24 cellular contexts compared by ENCODE assay signal in genomic region chr13:96181886-96182285, GRCh38.
A peak's percentile ranks its signal among the peaks of the same experiment; 100 is the strongest.
DNase-seq lines count a peak whose midpoint lies in the region; ATAC-seq and TF ChIP-seq lines count a peak whose summit lies in the region.
"Had no signal": no experiment of that assay in that cellular context is flagged by ENCODE, and none has a peak within 500 bp of the region (broad histone marks: within the 10 kb centered on the region; RNA-seq: fewer than 3 reads in every experiment).

No MANE protein-coding gene starts in this region.

- H3K27me3 Mint-ChIP-seq in nephron (ENCODE audit: low read depth): no peaks in the 10 kb centered on the region
- H3K27me3 Mint-ChIP-seq: CD4-positive, CD25-positive, alpha-beta regulatory T cell had no signal

- no peaks in the 10 kb centered on the region for H3K9me3 Mint-ChIP-seq in nephron

- H3K9ac ChIP-seq in adipocyte (ENCODE audit: low read length): no peak overlapping the region

- peaks cover 5% of the 10 kb centered on the region for H3K4me1 Mint-ChIP-seq in nephron
- H3K4me1 Mint-ChIP-seq: CD4-positive, CD25-positive, alpha-beta regulatory T cell had no signal

- TF ChIP-seq CTCF in fibroblast of mammary gland (conservative IDR thresholded peaks at IDR 0.05; ENCODE audit: control insufficient read depth, insufficient read depth, low read depth, low read length) (no peak), nephron (IDR thresholded peaks at IDR 0.05; ENCODE audit: unreplicated experiment in 3 of 3) (no peak), tibial artery (IDR thresholded peaks at IDR 0.05) (no peak), testis (IDR thresholded peaks at IDR 0.05) (no peak)

- H3K36me3 ChIP-seq in adipocyte (ENCODE audit: control insufficient read depth, insufficient read depth, low read length, severe bottlenecking): no peaks in the 10 kb centered on the region
- no peaks in the 10 kb centered on the region for H3K36me3 ChIP-seq in tibial artery
- H3K36me3 ChIP-seq in testis (ENCODE audit: low read depth, missing control alignments): no peaks in the 10 kb centered on the region
- H3K36me3 ChIP-seq: BE2C, SJCRH30 had no signal

- DNase-seq in adipocyte (ENCODE audit: low read depth) (peak; percentile 28), fibroblast of mammary gland (ENCODE audit: low read depth) (peak; percentile 5), tibial artery (no peak), testis (no peak)
- DNase-seq: BE2C; CD4-positive, CD25-positive, alpha-beta regulatory T cell; EL; GF-D8; H7; HFFc6; KBM-7; MM.1S; NCI-H1092; NCI-H1436; NCI-H1930; NCI-H2227 treated with DMSO at 0.1 percent for 48 hours; NCI-H510A treated with DMSO at 0.1 percent for 48 hours; NCI-H748 treated with DMSO at 0.1 percent for 48 hours; SJCRH30 had no signal

- H3K27me3 ChIP-seq in adipocyte (replicated peaks; ENCODE audit: control insufficient read depth, insufficient read depth, low read length) (no peaks in the 10 kb centered on the region), tibial artery (no peaks in the 10 kb centered on the region), testis (no peaks in the 10 kb centered on the region)
- H3K27me3 ChIP-seq: BE2C, SJCRH30 had no signal

- peaks cover 6% of the 10 kb centered on the region for H3K4me1 ChIP-seq in adipocyte (ENCODE audit: control insufficient read depth, insufficient read depth, low read length)
- peaks cover 0 to 21% (median 2%) of the 10 kb centered on the region in 4 donors for H3K4me1 ChIP-seq in tibial artery
- H3K4me1 ChIP-seq in testis: no peaks in the 10 kb centered on the region
- H3K4me1 ChIP-seq: A549, SJCRH30 had no signal

- H3K4me3 ChIP-seq in adipocyte (ENCODE audit: low read length): no peak overlapping the region
- H3K4me3 ChIP-seq in fibroblast of mammary gland (ENCODE audit: control insufficient read depth, low read depth, low read length): no peak overlapping the region
- peak overlapping the region in 1 of 2 donors; percentile 3 for H3K4me3 ChIP-seq in tibial artery
- no peak overlapping the region for H3K4me3 ChIP-seq in testis
- H3K4me3 ChIP-seq: A549, SJCRH30 had no signal

- intact Hi-C loops in tibial artery (cut with DNase I; ENCODE audit: low total_unique reads) (no loop called here), testis (cut with DNase I; ENCODE audit: low total_unique reads) (no loop called here)

- H3K27ac ChIP-seq in tibial artery (peak overlapping the region; percentile 56 to 66), testis (no peak overlapping the region)
- H3K27ac ChIP-seq: A549, SJCRH30 had no signal

- H3K9me3 ChIP-seq in adipocyte (ENCODE audit: control insufficient read depth, low read length) (no peaks in the 10 kb centered on the region), tibial artery (no peaks in the 10 kb centered on the region), testis (no peaks in the 10 kb centered on the region)
- H3K9me3 ChIP-seq: A549, BE2C, SJCRH30 had no signal

- TF ChIP-seq POLR2A in testis (IDR thresholded peaks at IDR 0.05): no peak

- no peak for ATAC-seq in GM21717 (IDR thresholded peaks at IDR 0.05; ENCODE audit: unreplicated experiment)
- no peak for ATAC-seq in HG03095 (IDR thresholded peaks at IDR 0.05; ENCODE audit: unreplicated experiment)
- ATAC-seq: A549, Panc1 had no signal

- no peaks in the 10 kb centered on the region for H3K36me3 Mint-ChIP-seq in nephron (ENCODE audit: low read depth)
- H3K36me3 Mint-ChIP-seq: CD4-positive, CD25-positive, alpha-beta regulatory T cell had no signal

- no peak overlapping the region for H3K4me3 Mint-ChIP-seq in nephron
- H3K4me3 Mint-ChIP-seq: HFFc6 had no signal

- peak overlapping the region in 2 of 3 experiments; percentile 21 to 40 for H3K27ac Mint-ChIP-seq in nephron
- H3K27ac Mint-ChIP-seq: CD4-positive, CD25-positive, alpha-beta regulatory T cell; HFFc6 had no signal

- 64 to 66% methylated on average over 5 of the region's 5 CpGs for WGBS in testis, 2 donors

Comparison
In these comparisons a context has a peak if more than half of its experiments do, and no peak if none do; other contexts are left out.
1. DNase-seq: peak in adipocyte (single experiment) and fibroblast of mammary gland (single experiment); none in tibial artery (0 of 2) and testis (single experiment).
2. H3K27ac ChIP-seq: peak in tibial artery (2 of 2); none in testis (0 of 2).